Comparison of ENCODE assay signal across 10 cellular contexts in the genomic region with DNA sequence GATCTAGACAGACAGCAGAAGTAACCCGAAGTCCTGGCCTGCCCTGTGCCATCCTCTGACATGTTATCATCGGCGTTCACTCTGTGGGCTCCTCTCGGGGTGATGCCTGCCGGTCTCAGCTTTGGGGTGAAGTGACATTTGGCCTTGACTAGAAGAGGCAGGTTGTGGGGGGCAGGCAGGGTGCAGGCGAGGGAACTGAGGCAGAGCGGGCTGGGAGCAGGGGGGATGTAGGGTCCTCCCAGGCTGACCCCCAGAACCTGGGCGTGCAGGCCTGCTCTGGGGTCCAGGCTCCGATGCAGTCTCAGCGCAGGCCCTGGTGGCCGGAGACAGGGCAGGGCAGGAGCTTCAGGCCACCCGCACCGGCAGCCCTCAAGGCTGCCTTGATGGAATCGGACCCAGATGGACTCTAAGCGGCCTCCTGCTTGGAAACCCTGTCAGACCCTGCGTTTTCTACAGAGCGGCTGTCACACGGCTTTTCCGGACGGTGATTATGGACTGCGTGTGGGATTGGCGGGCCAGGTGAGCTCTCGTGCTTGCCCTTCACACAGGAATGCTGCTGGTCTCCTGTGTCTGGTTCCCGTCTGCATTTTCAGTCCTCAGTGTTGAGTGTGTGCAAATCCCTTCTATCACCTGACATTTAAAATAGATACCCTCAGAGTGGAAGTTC. TPM values are rescaled to one million over a fixed set of nuclear protein-coding genes. Genes with fewer than 3 reads are reported as not detected.
DNase-seq lines count a peak whose midpoint lies in the region; ATAC-seq and TF ChIP-seq lines count a peak whose summit lies in the region.
"Had no signal": no experiment of that assay in that cellular context is flagged by ENCODE, and none has a peak within 500 bp of the region (broad histone marks: within the 10 kb centered on the region; RNA-seq: fewer than 3 reads in every experiment).

No MANE protein-coding gene starts in this region.

- peak overlapping the region; percentile 82 for H3K4me3 ChIP-seq in adipocyte (ENCODE audit: low read length)
- H3K4me3 ChIP-seq in psoas muscle: peak overlapping the region; percentile 72
- H3K4me3 ChIP-seq in MG63: no peak overlapping the region

- peaks cover 4% of the 10 kb centered on the region for H3K4me1 ChIP-seq in adipocyte (ENCODE audit: control insufficient read depth, insufficient read depth, low read length)
- peaks cover 4% of the 10 kb centered on the region for H3K4me1 ChIP-seq in psoas muscle

- TF ChIP-seq CTCF in C4-2B (conservative IDR thresholded peaks at IDR 0.05): no peak
- no peak for TF ChIP-seq CTCF in psoas muscle (IDR thresholded peaks at IDR 0.05)

- ATAC-seq in left cardiac atrium (peak; percentile 8 to 21), psoas muscle (peak; percentile 12 to 23 (median 14)), GM19397 (IDR thresholded peaks at IDR 0.05; ENCODE audit: unreplicated experiment) (no peak)

- WGBS in psoas muscle, 3 donors: 86 to 92% (median 87%) methylated on average over 24 of the region's 24 CpGs

- H3K27me3 ChIP-seq in adipocyte (replicated peaks; ENCODE audit: control insufficient read depth, insufficient read depth, low read length) (peaks cover 12% of the 10 kb centered on the region), psoas muscle (ENCODE audit: insufficient read depth in 3 of 3, low read length in 2 of 3) (no peaks in the 10 kb centered on the region), MG63 (no peaks in the 10 kb centered on the region; the same call in 1 of the 2 replicates)

- no peak for DNase-seq in adipocyte (ENCODE audit: low read depth)
- no peak for DNase-seq in left cardiac atrium
- DNase-seq in psoas muscle: no peak
- DNase-seq in NCI-H1694 treated with DMSO at 0.1 percent for 48 hours (lab: John Stamatoyannopoulos, UW): no peak
- DNase-seq in GF-D8 (lab: John Stamatoyannopoulos, UW): no peak
- DNase-seq in MG63: no peak
- DNase-seq: activated CD4-positive, alpha-beta T cell treated with anti-CD3 and anti-CD28 coated beads, Interleukin-2, amount 50 U/mL, for 4 hours; CD4-positive, CD25-positive, alpha-beta regulatory T cell had no signal

- peak overlapping the region; percentile 80 for H3K9ac ChIP-seq in adipocyte (ENCODE audit: low read length)

- peak overlapping the region; percentile 92 for H3K27ac ChIP-seq in C4-2B
- peak overlapping the region; percentile 16 for H3K27ac ChIP-seq in psoas muscle

- no peaks in the 10 kb centered on the region for H3K9me3 ChIP-seq in adipocyte (ENCODE audit: control insufficient read depth, low read length)
- no peaks in the 10 kb centered on the region for H3K9me3 ChIP-seq in psoas muscle
- H3K9me3 ChIP-seq in MG63: no peaks in the 10 kb centered on the region

- H3K36me3 ChIP-seq in adipocyte (ENCODE audit: control insufficient read depth, insufficient read depth, low read length, severe bottlenecking): no peaks in the 10 kb centered on the region
- H3K36me3 ChIP-seq in psoas muscle (ENCODE audit: insufficient read depth in 1 of 2, low read depth in 1 of 2): no peaks in the 10 kb centered on the region
- no peaks in the 10 kb centered on the region for H3K36me3 ChIP-seq in MG63

- intact Hi-C loops in left cardiac atrium (cut with DNase I): no loop called here
- intact Hi-C loops in psoas muscle (cut with DNase I): no loop called here

RNA-seq across cellular contexts. Expression of a gene that starts 0.8 kb away (rescaled TPM):
- total RNA-seq in left cardiac atrium: 1 to 10 TPM in 1 of 2 donors, under 1 TPM in 1; 0.44 to 1.1 TPM
- 1 to 10 TPM in 1 of 4 donors, under 1 TPM in 3; 0.49 to 1.7 (median 0.54) TPM for total RNA-seq in psoas muscle
- polyA plus RNA-seq in psoas muscle: under 1 TPM; 0.12 to 0.86 (median 0.37) TPM
- 0.07 and 0.99 TPM in 2 replicates for total RNA-seq in MG63 (2014; rRNA removed; shearing (Covaris generic); ENCODE audit: low replicate concordance)
- polyA plus RNA-seq: CD4-positive, CD25-positive, alpha-beta regulatory T cell had no signal
